10 cellular contexts compared by ENCODE assay signal in the genomic region with DNA sequence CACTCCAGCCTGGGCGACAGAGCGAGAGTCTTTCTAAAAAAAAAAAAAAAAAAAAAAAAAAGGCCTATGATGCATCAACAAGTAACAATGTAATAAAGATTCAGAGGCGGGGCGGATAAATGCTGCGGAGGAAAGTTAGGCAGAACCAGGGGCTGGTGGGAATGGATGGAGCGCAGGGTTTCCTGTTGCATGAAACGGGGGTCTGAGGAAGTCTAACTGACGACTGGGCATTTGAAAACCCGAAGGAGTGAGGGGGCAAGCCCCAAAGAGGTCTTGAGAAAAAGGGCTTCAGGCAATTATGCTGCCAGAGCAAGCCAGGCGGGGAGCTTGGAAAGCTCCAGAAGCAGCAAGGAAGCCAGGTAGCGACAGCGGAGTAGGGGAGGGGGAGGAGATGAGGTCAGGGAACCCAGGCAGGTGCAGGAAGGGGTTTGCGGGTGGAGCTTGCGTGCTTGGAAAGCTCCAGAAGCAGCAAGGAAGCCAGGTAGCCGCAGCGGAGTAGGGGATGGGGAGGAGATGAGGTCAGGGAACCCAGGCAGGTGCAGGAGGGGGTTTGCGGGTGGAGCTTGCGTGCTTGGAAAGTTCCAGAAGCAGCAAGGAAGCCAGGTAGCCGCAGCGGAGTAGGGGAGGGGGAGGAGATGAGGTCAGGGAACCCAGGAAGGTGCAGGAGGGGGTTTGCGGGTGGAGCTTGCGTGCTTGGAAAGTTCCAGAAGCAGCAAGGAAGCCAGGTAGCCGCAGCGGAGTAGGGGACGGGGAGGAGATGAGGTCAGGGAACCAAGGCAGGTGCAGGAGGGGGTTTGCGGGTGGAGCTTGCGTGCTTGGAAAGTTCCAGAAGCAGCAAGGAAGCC. TPM values are rescaled to one million over a fixed set of nuclear protein-coding genes. Genes with fewer than 3 reads are reported as not detected.
DNase-seq lines count a peak whose midpoint lies in the region; TF ChIP-seq lines count a peak whose summit lies in the region.
"Not testable (repeated sequence)": the region's sequence is repeated elsewhere in the genome, so short reads cannot be mapped to it uniquely, and the experiment has no call there.
"Had no signal": no experiment of that assay in that cellular context is flagged by ENCODE, and none has a peak within 500 bp of the region (broad histone marks: within the 10 kb centered on the region; RNA-seq: fewer than 3 reads in every experiment).

No MANE protein-coding gene starts in this region.

- peaks cover 49% of the 10 kb centered on the region for H3K4me1 Mint-ChIP-seq in activated naive CD4-positive, alpha-beta T cell treated with anti-CD3 and anti-CD28 coated beads for 36 hours (ENCODE audit: low read depth)
- not testable (repeated sequence) for H3K4me1 Mint-ChIP-seq in endothelial cell (ENCODE audit: unreplicated experiment)

- peak overlapping the region; percentile 97 for H3K27ac Mint-ChIP-seq in activated naive CD4-positive, alpha-beta T cell treated with anti-CD3 and anti-CD28 coated beads for 36 hours
- not testable (repeated sequence) for H3K27ac Mint-ChIP-seq in endothelial cell (ENCODE audit: unreplicated experiment)

- CTCF ChIA-PET in activated naive CD4-positive, alpha-beta T cell treated with anti-CD3 and anti-CD28 coated beads for 36 hours (lab: Charles Lee): interaction anchor here (0.7 to 4.2 kb wide), 5 partner anchors 18 to 127 kb away, joined by 3 to 12 read pairs (median 3); partner anchors contain the start of gene SIGIRR

- H3K36me3 ChIP-seq in GM06990 (ENCODE audit: control insufficient read depth, insufficient read depth, low read length); sigmoid colon; transverse colon: not testable (repeated sequence)

- H3K27me3 ChIP-seq in GM06990 (replicated peaks; ENCODE audit: control insufficient read depth, insufficient read depth, low read length): not testable (repeated sequence)
- H3K27me3 ChIP-seq in sigmoid colon (peaks cover 6 to 55% (median 29%) of the 10 kb centered on the region in 3 donors), transverse colon (peaks cover 36% of the 10 kb centered on the region)

- H3K4me1 ChIP-seq in sigmoid colon (peaks cover 0 to 21% (median 17%) of the 10 kb centered on the region in 4 donors), transverse colon (peaks cover 0 to 19% (median 15%) of the 10 kb centered on the region in 4 donors)

- not testable (repeated sequence) for TF ChIP-seq EP300 in sigmoid colon (IDR thresholded peaks at IDR 0.05); transverse colon (IDR thresholded peaks at IDR 0.05; ENCODE audit: low read depth)

- H3K9me3 ChIP-seq in sigmoid colon, transverse colon: not testable (repeated sequence)

- H3K4me3 Mint-ChIP-seq in activated naive CD4-positive, alpha-beta T cell treated with anti-CD3 and anti-CD28 coated beads for 36 hours: peak overlapping the region; percentile 98
- peak overlapping the region; percentile 39 for H3K4me3 Mint-ChIP-seq in endothelial cell (ENCODE audit: unreplicated experiment)

- not testable (repeated sequence) for TF ChIP-seq POLR2A in sigmoid colon (IDR thresholded peaks at IDR 0.05); transverse colon (IDR thresholded peaks at IDR 0.05)

- H3K27me3 Mint-ChIP-seq in activated naive CD4-positive, alpha-beta T cell treated with anti-CD3 and anti-CD28 coated beads for 36 hours (ENCODE audit: low read depth): not testable (repeated sequence)
- H3K27me3 Mint-ChIP-seq in endothelial cell (ENCODE audit: unreplicated experiment): peaks cover 22% of the 10 kb centered on the region

- in situ Hi-C loops in transverse colon (cut with MboI; ENCODE audit: low pct_ligation_motif_present in 1 of 4, low pct_unique_long_range_greater_than_20kb in 1 of 4, low sequenced_read_pairs in 3 of 4): not testable (repeated sequence)

- not testable (repeated sequence) for H3K9me3 Mint-ChIP-seq in activated naive CD4-positive, alpha-beta T cell treated with anti-CD3 and anti-CD28 coated beads for 36 hours; endothelial cell (ENCODE audit: unreplicated experiment)

- not testable (repeated sequence) for DNase-seq in GM06990 (ENCODE audit: extremely low read depth, insufficient read length); endothelial cell (ENCODE audit: low spot score)
- DNase-seq in NCI-H748 (lab: John Stamatoyannopoulos, UW; ENCODE audit: unreplicated experiment) (peak; percentile 28), mesenteric fat pad (ENCODE audit: low spot score) (peak; percentile 81), sigmoid colon (peak; percentile 63), transverse colon (peak; percentile 57)
- peak; percentile 77 for DNase-seq in activated CD4-positive, alpha-beta T cell treated with anti-CD3 and anti-CD28 coated beads, Interleukin-2, amount 50 U/mL, for 1 hour
- DNase-seq in activated naive CD4-positive, alpha-beta T cell treated with anti-CD3 and anti-CD28 coated beads for 36 hours: peak; percentile 82

- intact Hi-C loops in activated naive CD4-positive, alpha-beta T cell treated with anti-CD3 and anti-CD28 coated beads for 36 hours (cut with micrococcal nuclease): loop anchor here (1.0 to 5.0 kb wide), 4 partner anchors 18 to 80 kb away; partner anchors contain the start of genes BET1L, PSMD13, RIC8A and SIRT3
- intact Hi-C loops in sigmoid colon (cut with DNase I): loop anchor here (5.0 kb wide), 3 partner anchors 35 to 165 kb away; partner anchors contain the start of gene PTDSS2
- intact Hi-C loops in transverse colon (cut with DNase I; ENCODE audit: low total_unique reads): not testable (repeated sequence)

- not testable (repeated sequence) for H3K27ac ChIP-seq in sigmoid colon
- peak overlapping the region; percentile 30 to 75 (median 73) for H3K27ac ChIP-seq in transverse colon

- H3K4me3 ChIP-seq in GM06990 (replicated peaks; ENCODE audit: low read depth, low read length): 0 out of 2 replicates have a peak overlapping the region, but pooled peaks have one; percentile 9
- H3K4me3 ChIP-seq in sigmoid colon: not testable (repeated sequence)
- H3K4me3 ChIP-seq in transverse colon: peak overlapping the region in 2 of 4 donors; percentile 79 to 82

- not testable (repeated sequence) for TF ChIP-seq CTCF in GM06990 (IDR thresholded peaks at IDR 0.05; ENCODE audit: insufficient read depth, low read length, poor library complexity, severe bottlenecking); endothelial cell (IDR thresholded peaks at IDR 0.05; ENCODE audit: unreplicated experiment); sigmoid colon (IDR thresholded peaks at IDR 0.05); transverse colon (IDR thresholded peaks at IDR 0.05)

- 30 to 68% methylated on average over 27 of the region's 27 CpGs for WGBS in sigmoid colon, 2 donors
- WGBS in transverse colon (ENCODE audit: low coverage in 1 of 2), 2 donors: 37 to 61% methylated on average over 19 to 27 of the region's 27 CpGs

- H3K36me3 Mint-ChIP-seq in activated naive CD4-positive, alpha-beta T cell treated with anti-CD3 and anti-CD28 coated beads for 36 hours (ENCODE audit: low read depth): peaks cover 21% of the 10 kb centered on the region
- not testable (repeated sequence) for H3K36me3 Mint-ChIP-seq in endothelial cell (ENCODE audit: low read depth, unreplicated experiment)

RNA-seq across cellular contexts. Expression of gene PGGHG, which starts 1.7 kb away (rescaled TPM):
- 100 to 1,000 TPM in 1 of 2 experiments, 10 to 100 TPM in 1; 99.6 to 101 TPM for total RNA-seq in activated naive CD4-positive, alpha-beta T cell treated with anti-CD3 and anti-CD28 coated beads for 36 hours
- total RNA-seq in endothelial cell (ENCODE audit: unreplicated experiment) (69.7 TPM), mesenteric fat pad (25.2 TPM), sigmoid colon (10 to 100 TPM; 11.4 to 15.3 (median 13.6) TPM), transverse colon (100 to 1,000 TPM in 1 of 4 donors, 10 to 100 TPM in 3; 15.4 to 117 (median 30.8) TPM)
- polyA plus RNA-seq in sigmoid colon: 10 to 100 TPM in 1 of 3 donors, 1 to 10 TPM in 2; 1.6 to 68.0 (median 3.6) TPM

RNA-seq across cellular contexts. Expression of gene NLRP6, which starts 9.0 kb away (rescaled TPM):
- total RNA-seq in activated naive CD4-positive, alpha-beta T cell treated with anti-CD3 and anti-CD28 coated beads for 36 hours: 1 to 10 TPM; 1.2 to 1.5 TPM
- not detected for total RNA-seq in endothelial cell (ENCODE audit: unreplicated experiment)
- 1.8 TPM for total RNA-seq in mesenteric fat pad
- 1 to 10 TPM in 2 of 4 donors, under 1 TPM in 1, not detected in 1; 0.33 to 2.5 (median 1.6) TPM for total RNA-seq in sigmoid colon
- 1 to 10 TPM in 1 of 3 donors, not detected in 2; 3.3 TPM for polyA plus RNA-seq in sigmoid colon
- total RNA-seq in transverse colon: 1 to 10 TPM in 2 of 4 donors, not detected in 2; 1.8 to 2.1 TPM
- total RNA-seq: dermis blood vessel endothelial cell, foreskin keratinocyte had no signal
- polyA plus RNA-seq: foreskin keratinocyte had no signal

RNA-seq across cellular contexts. Expression of gene IFITM5, which starts 12.1 kb away (rescaled TPM):
- total RNA-seq in activated naive CD4-positive, alpha-beta T cell treated with anti-CD3 and anti-CD28 coated beads for 36 hours: not detected
- total RNA-seq in endothelial cell (ENCODE audit: unreplicated experiment) (not detected), mesenteric fat pad (not detected), sigmoid colon (not detected), transverse colon (not detected)
- not detected for polyA plus RNA-seq in sigmoid colon
- total RNA-seq: dermis blood vessel endothelial cell, foreskin keratinocyte had no signal
- polyA plus RNA-seq: foreskin keratinocyte had no signal

RNA-seq across cellular contexts. Expression of gene IFITM2, which starts 20.4 kb away (rescaled TPM):
- 100 to 1,000 TPM; 760 to 802 TPM for total RNA-seq in activated naive CD4-positive, alpha-beta T cell treated with anti-CD3 and anti-CD28 coated beads for 36 hours
- 205 TPM for total RNA-seq in endothelial cell (ENCODE audit: unreplicated experiment)
- total RNA-seq in mesenteric fat pad: 657 TPM
- total RNA-seq in sigmoid colon: 100 to 1,000 TPM in 3 of 4 donors, 10 to 100 TPM in 1; 79.8 to 187 (median 141) TPM
- polyA plus RNA-seq in sigmoid colon: 100 to 1,000 TPM in 2 of 3 donors, 10 to 100 TPM in 1; 73.3 to 461 (median 164) TPM
- 10 to 100 TPM; 19.1 to 78.6 (median 49.8) TPM for total RNA-seq in transverse colon

RNA-seq across cellular contexts. Expression of gene IFITM1, which starts 26.6 kb away (rescaled TPM):
- total RNA-seq in activated naive CD4-positive, alpha-beta T cell treated with anti-CD3 and anti-CD28 coated beads for 36 hours: 100 to 1,000 TPM; 359 to 378 TPM
- 23.4 TPM for total RNA-seq in endothelial cell (ENCODE audit: unreplicated experiment)
- 232 TPM for total RNA-seq in mesenteric fat pad
- total RNA-seq in sigmoid colon: 10 to 100 TPM; 82.4 to 94.2 (median 92.6) TPM
- 100 to 1,000 TPM in 1 of 3 donors, 10 to 100 TPM in 2; 41.2 to 580 (median 58.9) TPM for polyA plus RNA-seq in sigmoid colon
- total RNA-seq in transverse colon: 100 to 1,000 TPM in 1 of 4 donors, 10 to 100 TPM in 3; 19.9 to 109 (median 60.5) TPM
